2 cellular contexts compared by ENCODE assay signal in genomic region chr7:93902777-93903423, GRCh38.
TF ChIP-seq lines count a peak whose summit lies in the region.

No MANE protein-coding gene starts in this region.

TF ChIP-seq in GM12878, 131 proteins besides CTCF, POLR2A, EP300 and RAD21:
- peak; percentile 58; the same call in 1 of the 2 replicates for TF ChIP-seq IKZF1 (conservative IDR thresholded peaks at IDR 0.05)
- no peak for TF ChIP-seq BACH1 (IDR thresholded peaks at IDR 0.05; ENCODE audit: borderline replicate concordance)
- peak; percentile 80; the same call in 1 of the 2 replicates for TF ChIP-seq SMC3 (IDR thresholded peaks at IDR 0.05; ENCODE audit: borderline replicate concordance, low read length)
- TF ChIP-seq IKZF2 (IDR thresholded peaks at IDR 0.05): peak; percentile 25 to 61; a peak in 3 of 4 replicates
- TF ChIP-seq MTA3 (IDR thresholded peaks at IDR 0.05; ENCODE audit: borderline replicate concordance, low read length): no peak

TF ChIP-seq in liver, 16 proteins besides CTCF, POLR2A, EP300 and RAD21:
- TF ChIP-seq GABPA (IDR thresholded peaks at IDR 0.05 in 1 of 2, conservative IDR thresholded peaks at IDR 0.05 in 1 of 2) (no peak), YY1 (IDR thresholded peaks at IDR 0.05) (no peak), HNF4G (IDR thresholded peaks at IDR 0.05) (no peak), FOXA2 (IDR thresholded peaks at IDR 0.05) (no peak), MAX (IDR thresholded peaks at IDR 0.05) (no peak)
- TF ChIP-seq, protein P1, sequence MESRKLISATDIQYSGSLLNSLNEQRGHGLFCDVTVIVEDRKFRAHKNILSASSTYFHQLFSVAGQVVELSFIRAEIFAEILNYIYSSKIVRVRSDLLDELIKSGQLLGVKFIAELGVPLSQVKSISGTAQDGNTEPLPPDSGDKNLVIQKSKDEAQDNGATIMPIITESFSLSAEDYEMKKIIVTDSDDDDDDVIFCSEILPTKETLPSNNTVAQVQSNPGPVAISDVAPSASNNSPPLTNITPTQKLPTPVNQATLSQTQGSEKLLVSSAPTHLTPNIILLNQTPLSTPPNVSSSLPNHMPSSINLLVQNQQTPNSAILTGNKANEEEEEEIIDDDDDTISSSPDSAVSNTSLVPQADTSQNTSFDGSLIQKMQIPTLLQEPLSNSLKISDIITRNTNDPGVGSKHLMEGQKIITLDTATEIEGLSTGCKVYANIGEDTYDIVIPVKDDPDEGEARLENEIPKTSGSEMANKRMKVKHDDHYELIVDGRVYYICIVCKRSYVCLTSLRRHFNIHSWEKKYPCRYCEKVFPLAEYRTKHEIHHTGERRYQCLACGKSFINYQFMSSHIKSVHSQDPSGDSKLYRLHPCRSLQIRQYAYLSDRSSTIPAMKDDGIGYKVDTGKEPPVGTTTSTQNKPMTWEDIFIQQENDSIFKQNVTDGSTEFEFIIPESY (IDR thresholded peaks at IDR 0.05): no peak
